8 cellular contexts compared by ENCODE assay signal in genomic region chrX:68443155-68443868, GRCh38. TPM values are rescaled to one million over a fixed set of nuclear protein-coding genes. Genes with fewer than 3 reads are reported as not detected.
DNase-seq lines count a peak whose midpoint lies in the region; ATAC-seq, FAIRE-seq and TF ChIP-seq lines count a peak whose summit lies in the region.
"Had no signal": no experiment of that assay in that cellular context is flagged by ENCODE, and none has a peak within 500 bp of the region (broad histone marks: within the 10 kb centered on the region; RNA-seq: fewer than 3 reads in every experiment).

No MANE protein-coding gene starts in this region.

- ATAC-seq in GM18519 (IDR thresholded peaks at IDR 0.05; ENCODE audit: low FRiP score, unreplicated experiment) (peak; percentile 54), HG02884 (IDR thresholded peaks at IDR 0.05; ENCODE audit: unreplicated experiment) (peak; percentile 69)

- TF ChIP-seq POLR2A in GM12891 (IDR thresholded peaks at IDR 0.05; ENCODE audit: low read depth, low read length), result no peak

- FAIRE-seq in GM12891 (lab: Jason Lieb, UNC), result no peak

- DNase-seq in SW480 (ENCODE audit: low spot score), result peak; percentile 52
- peak; percentile 68 for DNase-seq in kidney tubule cell (ENCODE audit: low spot score)
- no peak for DNase-seq in GM12891 (ENCODE audit: insufficient read length, low spot score)
- no peak for DNase-seq in SIG-M5 treated with dmso at 0.1 percent for 504 hours (lab: John Stamatoyannopoulos, UW; ENCODE audit: unreplicated experiment)
- no peak for DNase-seq in anterior cingulate cortex (lab: John Stamatoyannopoulos, UW)
- DNase-seq: Karpas-422 had no signal

TF ChIP-seq in GM12891, 5 proteins besides CTCF, POLR2A, EP300 and RAD21:
- no peak for TF ChIP-seq SPI1 (IDR thresholded peaks at IDR 0.05; ENCODE audit: low read depth, low read length)
- no peak for TF ChIP-seq PAX5 (IDR thresholded peaks at IDR 0.05; ENCODE audit: insufficient read depth, low read length, severe bottlenecking)
- no peak for TF ChIP-seq POU2F2 (IDR thresholded peaks at IDR 0.05; ENCODE audit: low read depth, low read length)
- no peak for TF ChIP-seq POLR2AphosphoS5 (IDR thresholded peaks at IDR 0.05; ENCODE audit: low read depth, low read length)
- no peak for TF ChIP-seq TAF1 (IDR thresholded peaks at IDR 0.05; ENCODE audit: low read depth, low read length)

RNA-seq across cellular contexts. Expression of gene OPHN1, which starts 10.0 kb away (rescaled TPM):
- polyA plus RNA-seq in GM12891 (2012; ENCODE audit: low read depth, missing spikeins), result not detected

RNA-seq across cellular contexts. Expression of gene YIPF6, which starts 55.5 kb away (rescaled TPM):
- 3.8 TPM for polyA plus RNA-seq in GM12891 (2012; ENCODE audit: low read depth, missing spikeins)

Comparison
In these comparisons a context has a peak if more than half of its experiments do, and no peak if none do; other contexts are left out.
1. DNase-seq: peak in SW480 (single experiment) and kidney tubule cell (single experiment); none in GM12891 (single experiment), SIG-M5 treated with dmso at 0.1 percent for 504 hours (single experiment) and anterior cingulate cortex (0 of 58).